ENCODE assay signal across 8 cellular contexts in genomic region chr19:39923862-39924261, GRCh38. TPM values are rescaled to one million over a fixed set of nuclear protein-coding genes. Genes with fewer than 3 reads are reported as not detected.
"Had no signal": no experiment of that assay in that cellular context is flagged by ENCODE, and none has a peak within 500 bp of the region (broad histone marks: within the 10 kb centered on the region; RNA-seq: fewer than 3 reads in every experiment).

No MANE protein-coding gene starts in this region.

- H3K9ac ChIP-seq: GM23248 had no signal

- H3K36me3 ChIP-seq: HAP-1 had no signal

- ATAC-seq: HCT116, HepG2, K562 had no signal

- FAIRE-seq: HepG2, K562 had no signal

- H3K9me3 ChIP-seq: HAP-1 had no signal

- H3K4me1 ChIP-seq: HAP-1 had no signal

- H3K4me3 ChIP-seq: GM23248, HAP-1, K562 had no signal

- H2AFZ ChIP-seq: GM23248 had no signal

- DNase-seq: GM23248, GOT3, KG1 had no signal

- H3K27ac ChIP-seq: GM23248, HL-60 had no signal

RNA-seq across cellular contexts. Expression of gene FCGBP, which starts 10.6 kb away (rescaled TPM):
- total RNA-seq: GM23248 had no signal
- polyA plus RNA-seq: GM23248 had no signal
